12 cellular contexts compared by ENCODE assay signal in genomic region chr11:130631119-130631518, GRCh38.
DNase-seq lines count a peak whose midpoint lies in the region; ATAC-seq and TF ChIP-seq lines count a peak whose summit lies in the region.
"Had no signal": no experiment of that assay in that cellular context is flagged by ENCODE, and none has a peak within 500 bp of the region (broad histone marks: within the 10 kb centered on the region; RNA-seq: fewer than 3 reads in every experiment).

No MANE protein-coding gene starts in this region.

- no peak overlapping the region for H3K27ac ChIP-seq in uterus
- H3K27ac ChIP-seq: esophagus squamous epithelium, upper lobe of right lung had no signal

- H3K9me3 Mint-ChIP-seq in nephron progenitor cell, result no peaks in the 10 kb centered on the region

- no peaks in the 10 kb centered on the region for H3K4me1 ChIP-seq in uterus

- no peak for TF ChIP-seq CTCF in BJ (IDR thresholded peaks at IDR 0.05; ENCODE audit: insufficient read depth, low read depth, low read length)
- TF ChIP-seq CTCF in fibroblast of villous mesenchyme (IDR thresholded peaks at IDR 0.05; ENCODE audit: insufficient read depth, low read depth, low read length), result no peak
- no peak for TF ChIP-seq CTCF in uterus (IDR thresholded peaks at IDR 0.05)
- TF ChIP-seq CTCF in nephron progenitor cell (IDR thresholded peaks at IDR 0.05), result no peak

- H3K4me1 Mint-ChIP-seq in nephron progenitor cell, result peaks cover 36% of the 10 kb centered on the region

- H3K27me3 Mint-ChIP-seq in nephron progenitor cell (ENCODE audit: low read depth, poor library complexity), result peaks cover 13% of the 10 kb centered on the region

- H3K27me3 ChIP-seq in BJ (ENCODE audit: control insufficient read depth, insufficient read depth, low read length), result no peaks in the 10 kb centered on the region
- no peaks in the 10 kb centered on the region for H3K27me3 ChIP-seq in uterus
- H3K27me3 ChIP-seq: esophagus squamous epithelium, upper lobe of right lung had no signal

- H3K36me3 ChIP-seq in BJ (ENCODE audit: control insufficient read depth, insufficient read depth, low read length) (no peaks in the 10 kb centered on the region), uterus (no peaks in the 10 kb centered on the region)
- H3K36me3 ChIP-seq: esophagus squamous epithelium, upper lobe of right lung had no signal

- H3K4me3 ChIP-seq in BJ (ENCODE audit: low read depth, low read length) (no peak overlapping the region), fibroblast of villous mesenchyme (ENCODE audit: low read depth, low read length) (no peak overlapping the region), uterus (no peak overlapping the region)
- H3K4me3 ChIP-seq: esophagus squamous epithelium, upper lobe of right lung had no signal

- peak; percentile 71 for DNase-seq in BJ (ENCODE audit: low read depth)
- DNase-seq in activated CD4-positive, alpha-beta T cell treated with anti-CD3 and anti-CD28 coated beads, Interleukin-2, amount 50 U/mL, for 48 hours, result peak; percentile 4 to 7
- DNase-seq in fibroblast of villous mesenchyme (ENCODE audit: low read depth), result peak; percentile 75
- DNase-seq in DMS114 treated with DMSO at 0.1 percent for 48 hours (lab: John Stamatoyannopoulos, UW; ENCODE audit: unreplicated experiment), result no peak
- no peak for DNase-seq in uterus
- DNase-seq in NCI-H69 (lab: John Stamatoyannopoulos, UW), result no peak
- DNase-seq in nephron progenitor cell, result no peak
- DNase-seq: activated effector memory CD4-positive, alpha-beta T cell treated with anti-CD3 and anti-CD28 coated beads, Interleukin-2, amount 50 U/mL, for 16 hours; esophagus squamous epithelium; NCI-H2029; upper lobe of right lung had no signal

- CTCF ChIA-PET in BJ (lab: Yijun Ruan, JAX), result no interaction called here

- H3K9me3 ChIP-seq in uterus, result no peaks in the 10 kb centered on the region
- H3K9me3 ChIP-seq: esophagus squamous epithelium, upper lobe of right lung had no signal

- H3K27ac Mint-ChIP-seq in nephron progenitor cell, result no peak overlapping the region

- ATAC-seq in HG02610 (IDR thresholded peaks at IDR 0.05; ENCODE audit: unreplicated experiment), result peak; percentile 51
- ATAC-seq: upper lobe of right lung had no signal

- TF ChIP-seq POLR2A in uterus (IDR thresholded peaks at IDR 0.05), result no peak

- H3K4me3 Mint-ChIP-seq in nephron progenitor cell, result no peak overlapping the region

- POLR2A ChIA-PET in BJ (lab: Charles Lee), result no interaction called here

- no peaks in the 10 kb centered on the region for H3K36me3 Mint-ChIP-seq in nephron progenitor cell (ENCODE audit: low read depth)

- intact Hi-C loops in uterus (cut with DNase I; ENCODE audit: low total_unique reads), result no loop called here

Comparison
In these comparisons a context has a peak if more than half of its experiments do, and no peak if none do; other contexts are left out.
1. DNase-seq: peak in BJ (single experiment), activated CD4-positive, alpha-beta T cell treated with anti-CD3 and anti-CD28 coated beads, Interleukin-2, amount 50 U/mL, for 48 hours (2 of 2) and fibroblast of villous mesenchyme (single experiment); none in DMS114 treated with DMSO at 0.1 percent for 48 hours (single experiment), uterus (0 of 2), NCI-H69 (single experiment) and nephron progenitor cell (single experiment).